In the genomic region with DNA sequence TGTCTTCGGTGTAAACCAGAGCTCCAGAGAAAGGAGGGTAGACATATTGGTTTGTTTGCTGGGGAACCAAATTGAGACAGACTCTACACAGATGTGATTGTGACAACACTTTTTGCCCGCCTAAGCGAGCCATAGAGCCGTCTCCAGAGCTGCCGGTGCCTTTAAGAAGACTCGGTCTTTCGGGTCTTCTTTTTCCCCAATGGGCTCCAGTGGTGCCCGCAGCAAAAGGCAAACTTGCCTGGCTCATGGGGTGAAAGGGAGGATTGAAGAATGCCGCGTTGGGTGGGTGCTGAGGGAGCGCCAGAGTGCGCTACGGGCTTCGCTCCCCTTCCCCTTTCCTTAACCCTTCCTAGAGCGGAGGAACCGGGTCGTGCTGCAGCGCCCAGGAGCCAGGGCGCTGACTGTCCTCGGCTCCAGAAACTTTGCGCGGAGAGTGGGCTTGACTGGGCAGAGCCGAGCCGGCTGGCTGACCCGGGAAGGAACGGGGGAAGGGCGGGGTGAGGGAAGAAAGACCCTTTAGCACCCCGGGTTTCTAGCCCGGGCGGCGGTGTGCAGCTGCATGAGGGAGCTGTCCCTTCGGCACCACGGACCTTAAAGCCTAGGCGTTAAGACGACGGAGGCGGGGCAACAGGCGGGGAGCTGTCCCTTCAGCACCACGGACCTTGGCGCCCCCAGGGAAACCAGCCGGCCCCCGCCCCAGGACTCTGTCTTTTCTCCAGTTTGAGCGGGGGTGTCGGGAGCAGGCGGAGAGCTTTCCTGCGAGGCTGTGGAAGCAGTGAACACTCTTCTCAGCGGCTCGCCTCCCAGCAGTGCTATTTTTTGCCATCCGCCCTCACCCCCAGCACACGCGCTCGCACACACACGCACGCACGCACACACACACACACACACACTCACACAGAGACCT, we compare ENCODE assay signal across 8 cellular contexts. TPM values are rescaled to one million over a fixed set of nuclear protein-coding genes. Genes with fewer than 3 reads are reported as not detected.
A peak's percentile ranks its signal among the peaks of the same experiment; 100 is the strongest.
DNase-seq lines count a peak whose midpoint lies in the region; ATAC-seq and TF ChIP-seq lines count a peak whose summit lies in the region.

A gene (plus strand): TSS at position 890 of the 907 bp plus-strand sequence. CDS start 420 bp downstream, outside the sequence.

- no peak for TF ChIP-seq CTCF in foreskin keratinocyte (conservative IDR thresholded peaks at IDR 0.05)

- H3K4me1 ChIP-seq in CD4-positive, CD25-positive, alpha-beta regulatory T cell (ENCODE audit: control insufficient read depth, insufficient read depth, low read length, poor library complexity, severe bottlenecking), result peaks cover 5% of the 10 kb centered on the region
- H3K4me1 ChIP-seq in foreskin keratinocyte, result no peaks in the 10 kb centered on the region
- no peaks in the 10 kb centered on the region for H3K4me1 ChIP-seq in trophoblast cell (ENCODE audit: control insufficient read depth in 1 of 2, insufficient read depth in 2 of 2, low read length in 2 of 2)

- peak within 1 kb of the TSS; percentile 46 for H3K4me2 ChIP-seq in trophoblast cell (ENCODE audit: low read length)

- no peak within 1 kb of the TSS for H2BK120ac ChIP-seq in trophoblast cell (ENCODE audit: insufficient read depth, low read length, poor library complexity)

- no peak within 1 kb of the TSS for H3K14ac ChIP-seq in trophoblast cell (ENCODE audit: low read length)

- H3K27me3 Mint-ChIP-seq in CD4-positive, CD25-positive, alpha-beta regulatory T cell, result peaks cover 60% of the 10 kb centered on the region

- H3K23ac ChIP-seq in trophoblast cell (ENCODE audit: low read length), result no peak within 1 kb of the TSS

- H3K4me3 Mint-ChIP-seq in CD4-positive, CD25-positive, alpha-beta regulatory T cell, result no peak within 1 kb of the TSS

- H2AK5ac ChIP-seq in trophoblast cell (ENCODE audit: low read length), result no peak within 1 kb of the TSS

- H3K27ac ChIP-seq in CD4-positive, CD25-positive, alpha-beta regulatory T cell (ENCODE audit: insufficient read depth, low read length, poor library complexity, severe bottlenecking), result no peak within 1 kb of the TSS
- no peak within 1 kb of the TSS for H3K27ac ChIP-seq in foreskin keratinocyte
- no peak within 1 kb of the TSS for H3K27ac ChIP-seq in trophoblast cell (ENCODE audit: low read depth, low read length)

- H3K27me3 ChIP-seq in CD4-positive, CD25-positive, alpha-beta regulatory T cell (ENCODE audit: control insufficient read depth, insufficient read depth, low read length), result peaks cover 34% of the 10 kb centered on the region
- H3K27me3 ChIP-seq in foreskin keratinocyte (no peaks in the 10 kb centered on the region), trophoblast cell (ENCODE audit: insufficient read depth, low read length) (peaks cover 2% of the 10 kb centered on the region)

- peaks cover 0 to 11% (median 0%) of the 10 kb centered on the region in 4 donors for H3K4me1 Mint-ChIP-seq in CD4-positive, CD25-positive, alpha-beta regulatory T cell

- H2AFZ ChIP-seq in trophoblast cell (ENCODE audit: insufficient read depth, low read length, poor library complexity), result no peak within 1 kb of the TSS

- H3K79me1 ChIP-seq in trophoblast cell (ENCODE audit: low read length), result no peaks in the 10 kb centered on the region

- no peak within 1 kb of the TSS for H4K12ac ChIP-seq in trophoblast cell (ENCODE audit: low read depth, low read length)

- H2BK5ac ChIP-seq in trophoblast cell (ENCODE audit: low read depth, low read length, poor library complexity), result no peak within 1 kb of the TSS

- peaks cover 0 to 1% (median 0%) of the 10 kb centered on the region in 7 donors for H3K9me3 Mint-ChIP-seq in CD4-positive, CD25-positive, alpha-beta regulatory T cell

- DNase-seq in CD4-positive, CD25-positive, alpha-beta regulatory T cell, result peak; percentile 2 to 66 (median 27)
- DNase-seq in M059J (ENCODE audit: low read depth) (peak; percentile 16), foreskin keratinocyte (no peak), trophoblast cell (peak; percentile 50 to 70)
- peak; percentile 17 for DNase-seq in activated CD8-positive, alpha-beta memory T cell treated with anti-CD3 and anti-CD28 coated beads, Interleukin-2, amount 50 U/mL, for 24 hours (ENCODE audit: extremely low read depth)

- H3K79me2 ChIP-seq in trophoblast cell (ENCODE audit: control insufficient read depth, insufficient read depth, low read length, poor library complexity), result no peaks in the 10 kb centered on the region

- WGBS in trophoblast cell (ENCODE audit: extremely low coverage, insufficient coverage, insufficient read length), result no CpG with 5 or more reads among the region's 55 CpGs

- H3K18ac ChIP-seq in trophoblast cell (ENCODE audit: low read length), result no peak within 1 kb of the TSS

- H3K4me3 ChIP-seq in CD4-positive, CD25-positive, alpha-beta regulatory T cell (ENCODE audit: low read depth, low read length), result no peak within 1 kb of the TSS
- H3K4me3 ChIP-seq in trophoblast cell (ENCODE audit: low read depth, low read length), result no peak within 1 kb of the TSS

- H3K36me3 ChIP-seq in CD4-positive, CD25-positive, alpha-beta regulatory T cell (ENCODE audit: control insufficient read depth, insufficient read depth, low read length), result no peaks in the 10 kb centered on the region
- H3K36me3 ChIP-seq in trophoblast cell (ENCODE audit: control insufficient read depth in 1 of 2, insufficient read depth in 2 of 2, low read length in 2 of 2), result no peaks in the 10 kb centered on the region

- H3K36me3 Mint-ChIP-seq in CD4-positive, CD25-positive, alpha-beta regulatory T cell, result no peaks in the 10 kb centered on the region

- no peaks in the 10 kb centered on the region for H3K9me3 ChIP-seq in CD4-positive, CD25-positive, alpha-beta regulatory T cell (ENCODE audit: control insufficient read depth in 2 of 2, low read length in 2 of 2)
- peaks cover 1% of the 10 kb centered on the region for H3K9me3 ChIP-seq in trophoblast cell (ENCODE audit: insufficient read depth, low read depth, low read length)

- no peak within 1 kb of the TSS for H3K9ac ChIP-seq in trophoblast cell (ENCODE audit: low read length)

- H3K27ac Mint-ChIP-seq in CD4-positive, CD25-positive, alpha-beta regulatory T cell, result no peak within 1 kb of the TSS

- H2BK12ac ChIP-seq in trophoblast cell (ENCODE audit: low read length), result no peak within 1 kb of the TSS

- H4K91ac ChIP-seq in trophoblast cell (ENCODE audit: low read depth, low read length), result no peak within 1 kb of the TSS

- no peak for ATAC-seq in CD4-positive, CD25-positive, alpha-beta regulatory T cell (ENCODE audit: low read depth in 2 of 2)
- ATAC-seq in foreskin keratinocyte (peak; percentile 38), GM18909 (IDR thresholded peaks at IDR 0.05; ENCODE audit: poor library complexity, unreplicated experiment) (no peak), HG03565 (IDR thresholded peaks at IDR 0.05; ENCODE audit: unreplicated experiment) (no peak), HG02852 (IDR thresholded peaks at IDR 0.05; ENCODE audit: unreplicated experiment) (no peak)

- H4K8ac ChIP-seq in trophoblast cell (ENCODE audit: low read depth, low read length), result no peak within 1 kb of the TSS

- H3K4ac ChIP-seq in trophoblast cell (ENCODE audit: low read depth, low read length), result no peak within 1 kb of the TSS

RNA-seq across cellular contexts. Expression of the gene that starts here (rescaled TPM):
- not detected for total RNA-seq in CD4-positive, CD25-positive, alpha-beta regulatory T cell
- polyA plus RNA-seq in CD4-positive, CD25-positive, alpha-beta regulatory T cell, result not detected
- total RNA-seq in M059J (2014; rRNA removed; shearing (Covaris generic)), result not detected in 2 replicates
- total RNA-seq in foreskin keratinocyte, result not detected in 2 replicates
- not detected in 2 replicates for polyA plus RNA-seq in foreskin keratinocyte
- not detected in 2 replicates for polyA plus RNA-seq in trophoblast cell (2013)

Comparison
In these comparisons a context has a peak if more than half of its experiments do, and no peak if none do; other contexts are left out.
1. Peak in DNase-seq in CD4-positive, CD25-positive, alpha-beta regulatory T cell; RNA of the gene not detected or under 1 TPM.
2. Peak in DNase-seq in M059J; RNA of the gene not detected or under 1 TPM.
3. Peak in ATAC-seq in foreskin keratinocyte; RNA of the gene not detected or under 1 TPM.
4. DNase-seq: peak in activated CD8-positive, alpha-beta memory T cell treated with anti-CD3 and anti-CD28 coated beads, Interleukin-2, amount 50 U/mL, for 24 hours (single experiment) and trophoblast cell (2 of 2); none in foreskin keratinocyte (0 of 2).